In the genomic region with DNA sequence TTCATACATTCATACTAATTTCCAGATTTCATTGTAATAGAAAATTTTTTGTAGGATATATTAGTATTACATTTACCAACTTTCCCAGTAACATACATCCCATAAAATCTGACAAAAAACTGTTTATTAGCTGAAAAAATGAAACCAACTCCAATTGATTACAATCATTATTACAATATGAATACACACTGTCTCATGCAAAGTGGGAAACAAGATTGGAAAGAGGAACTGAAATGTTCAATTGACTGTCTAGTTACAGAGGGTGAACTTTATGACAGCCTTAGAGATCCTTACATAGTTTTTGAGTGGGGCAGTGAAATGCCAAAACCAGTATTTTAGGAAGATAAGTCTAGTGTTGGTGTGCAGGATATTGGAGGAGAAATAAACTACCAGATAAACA, we compare ENCODE assay signal across 1 cellular context.
TF ChIP-seq lines count a peak whose summit lies in the region.

No MANE protein-coding gene starts in this region.

TF ChIP-seq in GM12878, 131 proteins besides CTCF, POLR2A, EP300 and RAD21 (continued from another document):
- TF ChIP-seq ZNF24 (IDR thresholded peaks at IDR 0.05) (peak; percentile 66; the same call in 1 of the 2 replicates), SPI1 (IDR thresholded peaks at IDR 0.05; ENCODE audit: borderline replicate concordance, insufficient read depth, low read depth, low read length) (peak; percentile 94), IRF4 (IDR thresholded peaks at IDR 0.05; ENCODE audit: low read depth, low read length) (0 out of 2 replicates have a peak, but pooled peaks have one; percentile 15), SREBF2 (IDR thresholded peaks at IDR 0.05; ENCODE audit: low read length) (no peak)
